Comparison of ENCODE assay signal across 15 cellular contexts in the genomic region with DNA sequence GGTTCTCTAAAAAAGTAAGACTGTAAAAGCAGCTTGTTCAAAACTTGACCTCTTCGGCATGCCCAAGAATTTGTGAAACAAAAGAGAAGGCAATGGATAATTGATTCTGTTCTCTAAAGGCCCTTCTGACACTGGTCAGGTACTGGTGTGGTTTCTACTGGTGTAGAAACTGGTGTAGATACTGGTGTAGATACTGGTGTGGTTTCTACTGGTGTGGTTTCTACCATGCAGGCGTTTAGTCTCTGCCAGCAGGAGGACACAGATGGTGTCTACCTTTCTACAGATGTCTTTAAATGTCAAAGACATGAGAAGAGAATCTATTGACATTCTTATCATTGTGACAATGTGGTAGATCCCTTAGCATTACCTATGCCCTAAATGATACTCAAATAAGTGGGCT.
DNase-seq lines count a peak whose midpoint lies in the region; ATAC-seq, FAIRE-seq and TF ChIP-seq lines count a peak whose summit lies in the region.
"Had no signal": no experiment of that assay in that cellular context is flagged by ENCODE, and none has a peak within 500 bp of the region (broad histone marks: within the 10 kb centered on the region; RNA-seq: fewer than 3 reads in every experiment).

No MANE protein-coding gene starts in this region.

- H3K4ac ChIP-seq in mesenchymal stem cell (ENCODE audit: low read depth in 1 of 2, low read length in 2 of 2), result no peak overlapping the region

- H3K36me3 ChIP-seq in cardiac muscle cell, result no peaks in the 10 kb centered on the region
- no peaks in the 10 kb centered on the region for H3K36me3 ChIP-seq in mesenchymal stem cell (ENCODE audit: control insufficient read depth in 1 of 2, insufficient read depth in 2 of 2, low read depth in 1 of 2, low read length in 2 of 2)

- H2BK5ac ChIP-seq in mesenchymal stem cell (ENCODE audit: low read depth, low read length, poor library complexity, severe bottlenecking), result no peak overlapping the region

- no peaks in the 10 kb centered on the region for H3K27me3 Mint-ChIP-seq in chondrocyte (ENCODE audit: low read depth)
- H3K27me3 Mint-ChIP-seq: activated B cell treated with CpG ODN at 0.5 μM for 24 hours had no signal

- peak overlapping the region; percentile 87 for H3K27ac Mint-ChIP-seq in chondrocyte (ENCODE audit: unreplicated experiment)
- H3K27ac Mint-ChIP-seq: activated B cell treated with CpG ODN at 0.5 μM for 24 hours had no signal

- peak overlapping the region in 1 of 2 experiments; percentile 59 for H2BK12ac ChIP-seq in mesenchymal stem cell (ENCODE audit: low read length in 2 of 2)

- no peak overlapping the region for H3K14ac ChIP-seq in mesenchymal stem cell (ENCODE audit: low read length in 2 of 2)

- H3K4me3 ChIP-seq in cardiac muscle cell (no peak overlapping the region), mesenchymal stem cell (ENCODE audit: insufficient read depth in 1 of 2, low read depth in 1 of 2, low read length in 2 of 2) (no peak overlapping the region)

- no peak for ATAC-seq in left ventricle myocardium superior
- peak; percentile 92 for ATAC-seq in HG02973 (IDR thresholded peaks at IDR 0.05; ENCODE audit: unreplicated experiment)
- ATAC-seq in GM21576 (IDR thresholded peaks at IDR 0.05; ENCODE audit: unreplicated experiment), result no peak
- ATAC-seq: left lobe of liver; stimulated activated naive CD8-positive, alpha-beta T cell treated with anti-CD3 and anti-CD28 coated beads, Interleukin-15, Interleukin-2, amounts not matched to agents 100 U/mL and 50 U/mL, for 24 hours had no signal

- H3K9ac ChIP-seq in mesenchymal stem cell (ENCODE audit: low read length), result no peak overlapping the region

- no peak overlapping the region for H3K23ac ChIP-seq in mesenchymal stem cell (ENCODE audit: low read length in 2 of 2)

- peaks cover 85% of the 10 kb centered on the region for H3K4me1 Mint-ChIP-seq in chondrocyte (ENCODE audit: low read depth)
- H3K4me1 Mint-ChIP-seq: activated B cell treated with CpG ODN at 0.5 μM for 24 hours had no signal

- H2AK5ac ChIP-seq in mesenchymal stem cell (ENCODE audit: low read length, severe bottlenecking), result no peak overlapping the region

- no peak overlapping the region for H2AFZ ChIP-seq in mesenchymal stem cell (ENCODE audit: low read depth, low read length)

- DNase-seq in cardiac muscle cell (ENCODE audit: low read depth in 1 of 2, low spot score in 1 of 2) (no peak), left ventricle myocardium superior (no peak), chondrocyte (ENCODE audit: low spot score) (no peak), urothelium cell line (ENCODE audit: low spot score) (no peak), mesenchymal stem cell (no peak), activated gamma-delta T cell treated with Interleukin-2 at 50 U/mL for 16 hours (no peak)
- DNase-seq: activated B cell treated with CpG ODN at 0.5 μM for 24 hours; NCI-H1417; NCI-H82; nucleus accumbens; stimulated activated naive CD8-positive, alpha-beta T cell treated with anti-CD3 and anti-CD28 coated beads, Interleukin-15, Interleukin-2, amounts not matched to agents 100 U/mL and 50 U/mL, for 24 hours had no signal

- H3K4me2 ChIP-seq in mesenchymal stem cell (ENCODE audit: low read length, poor library complexity, severe bottlenecking), result no peak overlapping the region

- H3K18ac ChIP-seq in mesenchymal stem cell (ENCODE audit: low read depth in 1 of 2, low read length in 2 of 2), result no peak overlapping the region

- H4K8ac ChIP-seq in mesenchymal stem cell (ENCODE audit: low read length), result no peak overlapping the region

- no peaks in the 10 kb centered on the region for H3K36me3 Mint-ChIP-seq in chondrocyte (ENCODE audit: low read depth)

- H3K27me3 ChIP-seq in cardiac muscle cell (no peaks in the 10 kb centered on the region), mesenchymal stem cell (ENCODE audit: control insufficient read depth in 1 of 2, insufficient read depth in 1 of 2, low read length in 2 of 2) (no peaks in the 10 kb centered on the region)

- TF ChIP-seq CTCF in cardiac muscle cell (IDR thresholded peaks at IDR 0.05; ENCODE audit: low read depth, low read length) (no peak), chondrocyte (IDR thresholded peaks at IDR 0.05) (no peak)

- H3K27ac ChIP-seq in cardiac muscle cell, result peak overlapping the region; percentile 89
- H3K27ac ChIP-seq in mesenchymal stem cell (ENCODE audit: low read length, poor library complexity, severe bottlenecking), result no peak overlapping the region

- 96% methylated on average over 1 of the region's 2 CpGs for WGBS in mesenchymal stem cell

- no peak overlapping the region for H3K4me3 Mint-ChIP-seq in chondrocyte (ENCODE audit: unreplicated experiment)
- H3K4me3 Mint-ChIP-seq: activated B cell treated with CpG ODN at 0.5 μM for 24 hours had no signal

- H3K9me3 ChIP-seq in cardiac muscle cell (ENCODE audit: low read depth), result no peaks in the 10 kb centered on the region
- H3K9me3 ChIP-seq in mesenchymal stem cell (ENCODE audit: control insufficient read depth, low read length), result no peaks in the 10 kb centered on the region

- H2BK15ac ChIP-seq in mesenchymal stem cell (ENCODE audit: low read depth, poor library complexity, severe bottlenecking), result no peak overlapping the region

- H4K91ac ChIP-seq in mesenchymal stem cell (ENCODE audit: low read length), result no peak overlapping the region

- H3K9me3 Mint-ChIP-seq in chondrocyte (ENCODE audit: low read depth), result no peaks in the 10 kb centered on the region
- H3K9me3 Mint-ChIP-seq: activated B cell treated with CpG ODN at 0.5 μM for 24 hours had no signal

- H2BK120ac ChIP-seq in mesenchymal stem cell (ENCODE audit: low read depth, low read length), result no peak overlapping the region

- H3K79me1 ChIP-seq in mesenchymal stem cell (replicated peaks; ENCODE audit: low read length, poor library complexity, severe bottlenecking), result peaks cover 24% of the 10 kb centered on the region

- H3K4me1 ChIP-seq in cardiac muscle cell (ENCODE audit: low read depth) (peaks cover 93% of the 10 kb centered on the region), mesenchymal stem cell (ENCODE audit: control insufficient read depth, insufficient read depth, low read depth, low read length) (peaks cover 16% of the 10 kb centered on the region)

- peak; percentile 5 for FAIRE-seq in urothelium cell line (lab: Jason Lieb, UNC)
- FAIRE-seq: colon had no signal

- intact Hi-C loops in left ventricle myocardium superior (cut with micrococcal nuclease), result no loop called here
